1 cellular context compared by ENCODE assay signal in genomic region chrX:38999967-39000745, GRCh38.
TF ChIP-seq lines count a peak whose summit lies in the region.

No MANE protein-coding gene starts in this region.

TF ChIP-seq in SK-N-SH, 30 proteins besides CTCF, POLR2A, EP300 and RAD21 (continued from another document):
- TF ChIP-seq REST (IDR thresholded peaks at IDR 0.05; ENCODE audit: low read depth, low read length) (no peak), TCF12 (IDR thresholded peaks at IDR 0.05) (0 out of 2 replicates have a peak, but pooled peaks have one; percentile 31), MEF2A (IDR thresholded peaks at IDR 0.05; ENCODE audit: borderline replicate concordance, low read depth) (no peak), RFX5 (IDR thresholded peaks at IDR 0.05; ENCODE audit: low read length) (no peak), PBX3 (IDR thresholded peaks at IDR 0.05) (no peak), JUND (IDR thresholded peaks at IDR 0.05) (no peak), USF2 (IDR thresholded peaks at IDR 0.05; ENCODE audit: borderline replicate concordance, low read depth, low read length) (no peak), TAF1 (IDR thresholded peaks at IDR 0.05; ENCODE audit: borderline replicate concordance, low read depth, low read length) (no peak), GATA2 (CRISPR knock-in tag; IDR thresholded peaks at IDR 0.05) (peak; percentile 61; the same call in 1 of the 2 replicates), NFIC (IDR thresholded peaks at IDR 0.05; ENCODE audit: borderline replicate concordance) (no peak), RXRA (IDR thresholded peaks at IDR 0.05; ENCODE audit: borderline replicate concordance, low read depth) (no peak), EZH2phosphoT487 (IDR thresholded peaks at IDR 0.05; ENCODE audit: borderline replicate concordance, low read depth) (no peak)
